Comparison of ENCODE assay signal across 12 cellular contexts in genomic region chr6:3239110-3239830, GRCh38. TPM values are rescaled to one million over a fixed set of nuclear protein-coding genes. Genes with fewer than 3 reads are reported as not detected.
DNase-seq lines count a peak whose midpoint lies in the region; ATAC-seq and TF ChIP-seq lines count a peak whose summit lies in the region.
"Had no signal": no experiment of that assay in that cellular context is flagged by ENCODE, and none has a peak within 500 bp of the region (broad histone marks: within the 10 kb centered on the region; RNA-seq: fewer than 3 reads in every experiment).

No MANE protein-coding gene starts in this region.

- no peak overlapping the region for H2AFZ ChIP-seq in PC-3 (ENCODE audit: low read length)

- H3K27ac ChIP-seq in PC-3 (ENCODE audit: low read length) = no peak overlapping the region
- H3K27ac ChIP-seq: thyroid gland had no signal

- H3K27me3 ChIP-seq in PC-3 (ENCODE audit: low read length) = 0 out of 2 replicates have a peak, but pooled peaks cover 3% of the 10 kb centered on the region
- H3K27me3 ChIP-seq: thyroid gland had no signal

- CTCF ChIA-PET in PC-3 (lab: Charles Lee) = interaction anchor here (0.6 kb wide), 1 partner anchor 236 kb away, joined by 3 read pairs; no protein-coding TSS in a partner anchor
- CTCF ChIA-PET in activated CD4-positive, alpha-beta memory T cell treated with anti-CD3 and anti-CD28 coated beads, Interleukin-2, amount 10 ng/mL, durations not matched to agents 7 days and 5 days (lab: Charles Lee) = interaction anchor here (0.8 kb wide), 1 partner anchor 14 kb away, joined by 3 read pairs; no protein-coding TSS in a partner anchor

- H3F3A ChIP-seq in PC-3 (ENCODE audit: low read length, unreplicated experiment) = no peaks in the 10 kb centered on the region

- H3K4me1 Mint-ChIP-seq in endothelial cell (ENCODE audit: unreplicated experiment) (peaks cover 10% of the 10 kb centered on the region), neural crest cell (peaks cover 48% of the 10 kb centered on the region)
- H3K4me1 Mint-ChIP-seq in activated CD4-positive, alpha-beta memory T cell treated with anti-CD3 and anti-CD28 coated beads, Interleukin-2, amount 10 ng/mL, durations not matched to agents 7 days and 5 days = no peaks in the 10 kb centered on the region

- no peaks in the 10 kb centered on the region for H3K9me2 ChIP-seq in PC-3 (replicated peaks; ENCODE audit: low read length)

- no peaks in the 10 kb centered on the region for H3K36me3 ChIP-seq in PC-3 (ENCODE audit: low read depth, low read length)
- H3K36me3 ChIP-seq: thyroid gland had no signal

- H3K36me3 Mint-ChIP-seq in endothelial cell (ENCODE audit: low read depth, unreplicated experiment) (no peaks in the 10 kb centered on the region), neural crest cell (ENCODE audit: low read depth) (peaks cover 12% of the 10 kb centered on the region)
- no peaks in the 10 kb centered on the region for H3K36me3 Mint-ChIP-seq in activated CD4-positive, alpha-beta memory T cell treated with anti-CD3 and anti-CD28 coated beads, Interleukin-2, amount 10 ng/mL, durations not matched to agents 7 days and 5 days (ENCODE audit: low read depth)

- no peak overlapping the region for H3K4me3 ChIP-seq in PC-3 (ENCODE audit: low read length)
- H3K4me3 ChIP-seq: thyroid gland had no signal

- H3K79me2 ChIP-seq in PC-3 (ENCODE audit: low read length) = no peaks in the 10 kb centered on the region

- H3K9me3 Mint-ChIP-seq in endothelial cell (ENCODE audit: unreplicated experiment) (no peaks in the 10 kb centered on the region), neural crest cell (no peaks in the 10 kb centered on the region)
- H3K9me3 Mint-ChIP-seq in activated CD4-positive, alpha-beta memory T cell treated with anti-CD3 and anti-CD28 coated beads, Interleukin-2, amount 10 ng/mL, durations not matched to agents 7 days and 5 days = no peaks in the 10 kb centered on the region

- peak; percentile 77 for ATAC-seq in PC-3

- intact Hi-C loops in PC-3 (cut with micrococcal nuclease) = no loop called here

- BruUV-seq in PC-3 (replicated peaks; lab: Mats Ljungman, UMichigan) = no TSS peak

- DNase-seq in PC-3 (peak; percentile 41), endothelial cell (ENCODE audit: low spot score) (no peak), neural crest cell (ENCODE audit: low read depth, low spot score) (no peak), T-helper 9 cell (no peak), NCI-H774 (lab: John Stamatoyannopoulos, UW) (no peak), mucosa of gallbladder (ENCODE audit: low spot score) (no peak)
- no peak for DNase-seq in activated CD4-positive, alpha-beta memory T cell treated with anti-CD3 and anti-CD28 coated beads, Interleukin-2, amount 10 ng/mL, durations not matched to agents 7 days and 5 days
- DNase-seq: activated CD4-positive, alpha-beta T cell treated with anti-CD3 and anti-CD28 coated beads for 48 hours; mammary epithelial cell; NCI-H2029 treated with DMSO at 0.1 percent for 48 hours; thyroid gland had no signal

- H4K20me1 ChIP-seq in PC-3 (ENCODE audit: low read length) = no peaks in the 10 kb centered on the region

- no peak overlapping the region for H3K9ac ChIP-seq in PC-3 (ENCODE audit: low read length)

- H3K9me3 ChIP-seq in PC-3 (ENCODE audit: low read length) = no peaks in the 10 kb centered on the region
- H3K9me3 ChIP-seq: thyroid gland had no signal

- POLR2A ChIA-PET in PC-3 (lab: Charles Lee; ENCODE audit: unreplicated experiment) = no interaction called here
- POLR2A ChIA-PET in activated CD4-positive, alpha-beta memory T cell treated with anti-CD3 and anti-CD28 coated beads, Interleukin-2, amount 10 ng/mL, durations not matched to agents 7 days and 5 days (lab: Charles Lee) = no interaction called here

- H3K27me3 Mint-ChIP-seq in endothelial cell (ENCODE audit: unreplicated experiment) = no peaks in the 10 kb centered on the region
- H3K27me3 Mint-ChIP-seq in neural crest cell (ENCODE audit: low read depth) = peaks cover 2% of the 10 kb centered on the region
- H3K27me3 Mint-ChIP-seq in activated CD4-positive, alpha-beta memory T cell treated with anti-CD3 and anti-CD28 coated beads, Interleukin-2, amount 10 ng/mL, durations not matched to agents 7 days and 5 days = peaks cover 48% of the 10 kb centered on the region

- H3K4me2 ChIP-seq in PC-3 (ENCODE audit: low read length) = no peak overlapping the region

- H3K4me1 ChIP-seq in PC-3 (ENCODE audit: insufficient read depth, low read length) = no peaks in the 10 kb centered on the region
- H3K4me1 ChIP-seq: thyroid gland had no signal

- TF ChIP-seq CTCF in GM12873 (IDR thresholded peaks at IDR 0.05; ENCODE audit: insufficient read depth, low read depth, low read length, missing control alignments) (peak; percentile 37), PC-3 (conservative IDR thresholded peaks at IDR 0.05; ENCODE audit: low read depth, low read length) (peak; percentile 55), endothelial cell (IDR thresholded peaks at IDR 0.05; ENCODE audit: unreplicated experiment) (peak; percentile 46), neural crest cell (conservative IDR thresholded peaks at IDR 0.05) (peak; percentile 51)

- H3K27ac Mint-ChIP-seq in endothelial cell (ENCODE audit: unreplicated experiment) (no peak overlapping the region), neural crest cell (ENCODE audit: unreplicated experiment) (no peak overlapping the region)
- no peak overlapping the region for H3K27ac Mint-ChIP-seq in activated CD4-positive, alpha-beta memory T cell treated with anti-CD3 and anti-CD28 coated beads, Interleukin-2, amount 10 ng/mL, durations not matched to agents 7 days and 5 days

- H3K4me3 Mint-ChIP-seq in endothelial cell (ENCODE audit: unreplicated experiment) = no peak overlapping the region
- no peak overlapping the region for H3K4me3 Mint-ChIP-seq in neural crest cell
- no peak overlapping the region for H3K4me3 Mint-ChIP-seq in activated CD4-positive, alpha-beta memory T cell treated with anti-CD3 and anti-CD28 coated beads, Interleukin-2, amount 10 ng/mL, durations not matched to agents 7 days and 5 days

RNA-seq across cellular contexts. Expression of gene TUBB2B, which starts 11.8 kb away (rescaled TPM):
- total RNA-seq in PC-3 (2014; rRNA removed) (5.1 and 6.5 TPM in 2 replicates), endothelial cell (ENCODE audit: unreplicated experiment) (93.2 TPM), neural crest cell (655 and 665 TPM in 2 replicates), mucosa of gallbladder (24.5 TPM)
- total RNA-seq in activated CD4-positive, alpha-beta memory T cell treated with anti-CD3 and anti-CD28 coated beads, Interleukin-2, amount 10 ng/mL, durations not matched to agents 7 days and 5 days = not detected

RNA-seq across cellular contexts. Expression of gene PSMG4, which starts 19.5 kb away (rescaled TPM):
- 51.9 and 63.3 TPM in 2 replicates for total RNA-seq in PC-3 (2014; rRNA removed)
- 9.7 TPM for total RNA-seq in endothelial cell (ENCODE audit: unreplicated experiment)
- 26.3 and 27.9 TPM in 2 replicates for total RNA-seq in neural crest cell
- 10 to 100 TPM; 19.8 to 21.4 TPM for total RNA-seq in activated CD4-positive, alpha-beta memory T cell treated with anti-CD3 and anti-CD28 coated beads, Interleukin-2, amount 10 ng/mL, durations not matched to agents 7 days and 5 days
- total RNA-seq in mucosa of gallbladder = 19.3 TPM
